In genomic region chr6:26538572-26538902, GRCh38 we compare ENCODE assay signal across 8 cellular contexts. TPM values are rescaled to one million over a fixed set of nuclear protein-coding genes. Genes with fewer than 3 reads are reported as not detected.
A peak's percentile ranks its signal among the peaks of the same experiment; 100 is the strongest.
DNase-seq lines count a peak whose midpoint lies in the region; ATAC-seq and TF ChIP-seq lines count a peak whose summit lies in the region.

No MANE protein-coding gene starts in this region.

- H3K9me3 Mint-ChIP-seq in naive thymus-derived CD8-positive, alpha-beta T cell = peaks cover 0 to 8% (median 0%) of the 10 kb centered on the region in 9 donors

- intact Hi-C loops in dorsolateral prefrontal cortex (cut with DNase I) = loop anchor here (2.0 to 10.0 kb wide), 5 partner anchors 14 to 226 kb away; partner anchors contain the start of gene BTN2A1 (in 2 of the 2)

- peak overlapping the region; percentile 91 to 100 (median 98) for H3K27ac Mint-ChIP-seq in naive thymus-derived CD8-positive, alpha-beta T cell

- DNase-seq in NCI-H82 (lab: John Stamatoyannopoulos, UW) (peak; percentile 88), dorsolateral prefrontal cortex (no peak), NCI-H2227 treated with DMSO at 0.1 percent for 48 hours (lab: John Stamatoyannopoulos, UW) (no peak), LoVo (ENCODE audit: low spot score) (no peak)
- DNase-seq in naive thymus-derived CD8-positive, alpha-beta T cell = peak in 1 of 10 donors; percentile 11
- no peak for DNase-seq in stimulated activated CD4-positive, alpha-beta T cell treated with anti-CD3 and anti-CD28 coated beads, Interleukin-4, amount 100 ng/mL, for 1 hour

- peak overlapping the region; percentile 73 to 99 (median 90) for H3K4me3 ChIP-seq in dorsolateral prefrontal cortex

- peak; percentile 1 for ATAC-seq in GM21737 (IDR thresholded peaks at IDR 0.05; ENCODE audit: unreplicated experiment)
- no peak for ATAC-seq in naive thymus-derived CD8-positive, alpha-beta T cell
- no peak for ATAC-seq in HG02759 (IDR thresholded peaks at IDR 0.05; ENCODE audit: unreplicated experiment)

- peaks cover 32 to 70% (median 63%) of the 10 kb centered on the region in 4 donors for H3K4me1 Mint-ChIP-seq in naive thymus-derived CD8-positive, alpha-beta T cell

- peaks cover 0 to 9% (median 0%) of the 10 kb centered on the region in 5 donors for H3K27me3 Mint-ChIP-seq in naive thymus-derived CD8-positive, alpha-beta T cell

- peaks cover 0 to 33% (median 2%) of the 10 kb centered on the region in 3 donors for H3K36me3 Mint-ChIP-seq in naive thymus-derived CD8-positive, alpha-beta T cell

- TF ChIP-seq CTCF in dorsolateral prefrontal cortex (IDR thresholded peaks at IDR 0.05 in 54 of 56, conservative IDR thresholded peaks at IDR 0.05 in 2 of 56; ENCODE audit: low read depth in 1 of 56, partially characterized antibody in 56 of 56) = no peak

- peak overlapping the region; percentile 85 to 100 (median 97) for H3K27ac ChIP-seq in dorsolateral prefrontal cortex

- H3K27me3 ChIP-seq in dorsolateral prefrontal cortex = no peaks in the 10 kb centered on the region

- H3K4me3 Mint-ChIP-seq in naive thymus-derived CD8-positive, alpha-beta T cell = peak overlapping the region; percentile 89 to 99 (median 97)

- POLR2A ChIA-PET in naive thymus-derived CD8-positive, alpha-beta T cell (lab: Charles Lee) = interaction anchor here (0.8 to 4.4 kb wide), 26 partner anchors 9 to 415 kb away, joined by 3 to 82 read pairs (median 6); a partner anchor contains a TSS

RNA-seq across cellular contexts. Expression of gene HMGN4, which starts 0.4 kb away (rescaled TPM):
- total RNA-seq in dorsolateral prefrontal cortex = 10 to 100 TPM; 16.9 to 48.3 (median 28.5) TPM
- 10 to 100 TPM; 73.3 to 77.5 TPM for total RNA-seq in naive thymus-derived CD8-positive, alpha-beta T cell
- 100 to 1,000 TPM; 110 to 183 (median 151) TPM for polyA plus RNA-seq in naive thymus-derived CD8-positive, alpha-beta T cell

RNA-seq across cellular contexts. Expression of gene BTN1A1, which starts 38.4 kb away (rescaled TPM):
- total RNA-seq in dorsolateral prefrontal cortex = under 1 TPM in 5 of 120 experiments, not detected in 115; 0.17 to 0.28 (median 0.19) TPM
- total RNA-seq in naive thymus-derived CD8-positive, alpha-beta T cell = not detected
- polyA plus RNA-seq in naive thymus-derived CD8-positive, alpha-beta T cell = not detected

RNA-seq across cellular contexts. Expression of gene ABT1, which starts 58.2 kb away (rescaled TPM):
- 10 to 100 TPM in 9 of 120 experiments, 1 to 10 TPM in 111; 5.9 to 11.3 (median 8.3) TPM for total RNA-seq in dorsolateral prefrontal cortex
- 10 to 100 TPM; 41.8 to 43.1 TPM for total RNA-seq in naive thymus-derived CD8-positive, alpha-beta T cell
- 10 to 100 TPM; 36.7 to 43.6 (median 39.9) TPM for polyA plus RNA-seq in naive thymus-derived CD8-positive, alpha-beta T cell
